In the genomic region with DNA sequence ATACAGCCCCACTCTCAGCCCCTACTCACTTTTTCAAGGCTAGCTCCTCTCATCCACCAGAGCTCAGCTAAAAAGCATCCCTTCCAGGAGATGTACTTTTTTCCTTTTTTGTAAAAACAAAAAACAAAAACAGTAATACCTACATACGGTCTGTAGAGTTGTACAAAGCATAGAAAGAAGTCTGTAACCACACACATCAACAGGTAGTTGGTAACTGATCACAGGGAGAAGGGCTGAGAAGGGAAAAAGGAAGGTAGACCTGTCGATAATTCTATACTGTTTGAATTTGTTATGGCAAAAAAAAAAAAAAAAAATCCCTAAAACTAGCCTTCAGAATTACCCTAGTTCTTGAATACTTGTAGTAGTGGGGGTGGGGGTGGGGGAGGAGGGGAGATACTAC, we compare ENCODE assay signal across 8 cellular contexts. TPM values are rescaled to one million over a fixed set of nuclear protein-coding genes. Genes with fewer than 3 reads are reported as not detected.
DNase-seq lines count a peak whose midpoint lies in the region; ATAC-seq lines count a peak whose summit lies in the region.

No MANE protein-coding gene starts in this region.

- H3K27ac Mint-ChIP-seq in T-helper 2 cell treated with Interferon-gamma antibody and Interleukin-4, amounts not matched to agents 5 μg/mL and 100 μg/mL, for 36 hours, result peak overlapping the region; percentile 100
- peak overlapping the region; percentile 99 for H3K27ac Mint-ChIP-seq in activated T-helper 17 cell treated with anti-CD3 and anti-CD28 coated beads, Interleukin-2, amount 50 U/mL, for 72 hours
- H3K27ac Mint-ChIP-seq in stimulated activated naive CD8-positive, alpha-beta T cell treated with anti-CD3 and anti-CD28 coated beads, Interleukin-15, amount 100 ng/mL, for 72 hours, result peak overlapping the region; percentile 41 to 97

- no peaks in the 10 kb centered on the region for H3K9me3 ChIP-seq in iPS-18c (ENCODE audit: control insufficient read depth, insufficient read depth, low read length)

- ATAC-seq in activated T-helper 17 cell treated with anti-CD3 and anti-CD28 coated beads, Interleukin-2, amount 50 U/mL, for 72 hours (replicated peaks), result no peak
- ATAC-seq in stimulated activated naive CD8-positive, alpha-beta T cell treated with anti-CD3 and anti-CD28 coated beads, Interleukin-15, amount 100 ng/mL, for 72 hours, result no peak
- ATAC-seq in GM19023 (IDR thresholded peaks at IDR 0.05; ENCODE audit: unreplicated experiment), result no peak
- ATAC-seq in GM19463 (IDR thresholded peaks at IDR 0.05; ENCODE audit: unreplicated experiment), result no peak

- H3K4me1 Mint-ChIP-seq in T-helper 2 cell treated with Interferon-gamma antibody and Interleukin-4, amounts not matched to agents 5 μg/mL and 100 μg/mL, for 36 hours (ENCODE audit: low read depth), result peaks cover 7% of the 10 kb centered on the region
- H3K4me1 Mint-ChIP-seq in activated T-helper 17 cell treated with anti-CD3 and anti-CD28 coated beads, Interleukin-2, amount 50 U/mL, for 72 hours, result peaks cover 6% of the 10 kb centered on the region
- peaks cover 43% of the 10 kb centered on the region for H3K4me1 Mint-ChIP-seq in stimulated activated naive CD8-positive, alpha-beta T cell treated with anti-CD3 and anti-CD28 coated beads, Interleukin-15, amount 100 ng/mL, for 72 hours

- H3K4me3 Mint-ChIP-seq in T-helper 2 cell treated with Interferon-gamma antibody and Interleukin-4, amounts not matched to agents 5 μg/mL and 100 μg/mL, for 36 hours, result peak overlapping the region; percentile 99
- peak overlapping the region; percentile 96 for H3K4me3 Mint-ChIP-seq in activated T-helper 17 cell treated with anti-CD3 and anti-CD28 coated beads, Interleukin-2, amount 50 U/mL, for 72 hours
- H3K4me3 Mint-ChIP-seq in stimulated activated naive CD8-positive, alpha-beta T cell treated with anti-CD3 and anti-CD28 coated beads, Interleukin-15, amount 100 ng/mL, for 72 hours, result peak overlapping the region; percentile 97 to 98

- DNase-seq in T-helper 2 cell treated with Interferon-gamma antibody and Interleukin-4, amounts not matched to agents 5 μg/mL and 100 μg/mL, for 36 hours (ENCODE audit: low spot score), result no peak
- DNase-seq in T-helper 2 cell (no peak), H4 (ENCODE audit: low spot score) (no peak)
- DNase-seq in stimulated activated naive CD8-positive, alpha-beta T cell treated with anti-CD3 and anti-CD28 coated beads, Interleukin-15, amount 100 ng/mL, for 72 hours, result no peak

- peaks cover 25% of the 10 kb centered on the region for H3K36me3 Mint-ChIP-seq in T-helper 2 cell treated with Interferon-gamma antibody and Interleukin-4, amounts not matched to agents 5 μg/mL and 100 μg/mL, for 36 hours (ENCODE audit: low read depth)
- peaks cover 64% of the 10 kb centered on the region for H3K36me3 Mint-ChIP-seq in activated T-helper 17 cell treated with anti-CD3 and anti-CD28 coated beads, Interleukin-2, amount 50 U/mL, for 72 hours (ENCODE audit: low read depth)

- peak overlapping the region; percentile 73 for H3K4me3 ChIP-seq in iPS-18c (ENCODE audit: insufficient read depth, low read depth, low read length)

- no peaks in the 10 kb centered on the region for H3K27me3 Mint-ChIP-seq in T-helper 2 cell treated with Interferon-gamma antibody and Interleukin-4, amounts not matched to agents 5 μg/mL and 100 μg/mL, for 36 hours (ENCODE audit: low read depth)
- H3K27me3 Mint-ChIP-seq in activated T-helper 17 cell treated with anti-CD3 and anti-CD28 coated beads, Interleukin-2, amount 50 U/mL, for 72 hours, result no peaks in the 10 kb centered on the region
- no peaks in the 10 kb centered on the region for H3K27me3 Mint-ChIP-seq in stimulated activated naive CD8-positive, alpha-beta T cell treated with anti-CD3 and anti-CD28 coated beads, Interleukin-15, amount 100 ng/mL, for 72 hours

- no peaks in the 10 kb centered on the region for H3K9me3 Mint-ChIP-seq in T-helper 2 cell treated with Interferon-gamma antibody and Interleukin-4, amounts not matched to agents 5 μg/mL and 100 μg/mL, for 36 hours
- H3K9me3 Mint-ChIP-seq in activated T-helper 17 cell treated with anti-CD3 and anti-CD28 coated beads, Interleukin-2, amount 50 U/mL, for 72 hours, result no peaks in the 10 kb centered on the region
- H3K9me3 Mint-ChIP-seq in stimulated activated naive CD8-positive, alpha-beta T cell treated with anti-CD3 and anti-CD28 coated beads, Interleukin-15, amount 100 ng/mL, for 72 hours, result no peaks in the 10 kb centered on the region

RNA-seq across cellular contexts. Expression of a gene that starts 0.9 kb away (rescaled TPM):
- 100 to 1,000 TPM in 1 of 2 donors, 10 to 100 TPM in 1; 97.4 to 113 TPM for total RNA-seq in activated T-helper 17 cell treated with anti-CD3 and anti-CD28 coated beads, Interleukin-2, amount 50 U/mL, for 72 hours
- total RNA-seq in H4 (2014; rRNA removed; shearing (Covaris generic)), result 6.8 and 13.1 TPM in 2 replicates

RNA-seq across cellular contexts. Expression of a gene that starts 17.3 kb away (rescaled TPM):
- 10 to 100 TPM; 23.6 to 31.6 TPM for total RNA-seq in activated T-helper 17 cell treated with anti-CD3 and anti-CD28 coated beads, Interleukin-2, amount 50 U/mL, for 72 hours
- total RNA-seq in H4 (2014; rRNA removed; shearing (Covaris generic)), result 36.0 and 41.6 TPM in 2 replicates

RNA-seq across cellular contexts. Expression of a gene that starts 26.7 kb away (rescaled TPM):
- 10 to 100 TPM; 53.6 to 83.2 TPM for total RNA-seq in activated T-helper 17 cell treated with anti-CD3 and anti-CD28 coated beads, Interleukin-2, amount 50 U/mL, for 72 hours
- total RNA-seq in H4 (2014; rRNA removed; shearing (Covaris generic)), result 112 and 116 TPM in 2 replicates

RNA-seq across cellular contexts. Expression of a gene that starts 27.0 kb away (rescaled TPM):
- total RNA-seq in activated T-helper 17 cell treated with anti-CD3 and anti-CD28 coated beads, Interleukin-2, amount 50 U/mL, for 72 hours, result 10 to 100 TPM; 63.2 to 71.9 TPM
- total RNA-seq in H4 (2014; rRNA removed; shearing (Covaris generic)), result 12.7 and 22.2 TPM in 2 replicates
